Comparison of ENCODE assay signal across 9 cellular contexts in genomic region chr1:241990040-241990439, GRCh38. TPM values are rescaled to one million over a fixed set of nuclear protein-coding genes. Genes with fewer than 3 reads are reported as not detected.
DNase-seq lines count a peak whose midpoint lies in the region; ATAC-seq and TF ChIP-seq lines count a peak whose summit lies in the region.
"Had no signal": no experiment of that assay in that cellular context is flagged by ENCODE, and none has a peak within 500 bp of the region (broad histone marks: within the 10 kb centered on the region; RNA-seq: fewer than 3 reads in every experiment).

No MANE protein-coding gene starts in this region.

- H3K27me3 Mint-ChIP-seq in HFFc6 (ENCODE audit: insufficient read depth) = peaks cover 20% of the 10 kb centered on the region
- H3K27me3 Mint-ChIP-seq in activated T-helper 17 cell treated with anti-CD3 and anti-CD28 coated beads, Interleukin-2, amount 50 U/mL, for 72 hours = peaks cover 7% of the 10 kb centered on the region

- H3K27ac Mint-ChIP-seq in HFFc6 = no peak overlapping the region
- no peak overlapping the region for H3K27ac Mint-ChIP-seq in activated T-helper 17 cell treated with anti-CD3 and anti-CD28 coated beads, Interleukin-2, amount 50 U/mL, for 72 hours

- DNase-seq in HFFc6 = peak; percentile 96
- peak in 38 of 56 donors; percentile 1 to 80 (median 23) for DNase-seq in amygdala (lab: John Stamatoyannopoulos, UW)
- peak; percentile 7 for DNase-seq in iPS DF 19.7 (ENCODE audit: low read depth, low spot score)
- DNase-seq in thoracic aorta (ENCODE audit: low spot score) = peak; percentile 8
- no peak for DNase-seq in GM13977 (ENCODE audit: low spot score)

- H3K27ac ChIP-seq in thoracic aorta = no peak overlapping the region
- H3K27ac ChIP-seq: epithelial cell of prostate had no signal

- peaks cover 36% of the 10 kb centered on the region for H3K4me1 Mint-ChIP-seq in HFFc6 (ENCODE audit: low read depth)
- H3K4me1 Mint-ChIP-seq in activated T-helper 17 cell treated with anti-CD3 and anti-CD28 coated beads, Interleukin-2, amount 50 U/mL, for 72 hours = no peaks in the 10 kb centered on the region

- no peak for ATAC-seq in thoracic aorta (ENCODE audit: insufficient number of reproducible peaks, low FRiP score, low read depth)
- ATAC-seq in HG02571 (IDR thresholded peaks at IDR 0.05; ENCODE audit: unreplicated experiment) = no peak
- ATAC-seq in activated T-helper 17 cell treated with anti-CD3 and anti-CD28 coated beads, Interleukin-2, amount 50 U/mL, for 72 hours (replicated peaks) = no peak
- no peak for ATAC-seq in GM19035 (IDR thresholded peaks at IDR 0.05; ENCODE audit: unreplicated experiment)

- no peaks in the 10 kb centered on the region for H3K9me3 ChIP-seq in thoracic aorta

- in situ Hi-C loops in GM13977 (cut with MboI; ENCODE audit: low pct_unique_long_range_greater_than_20kb, low sequenced_read_pairs, unreplicated experiment) = loop anchor here (25.0 kb wide), 1 partner anchor 453 kb away; the partner anchor contains the start of gene KMO

- no peaks in the 10 kb centered on the region for H3K4me1 ChIP-seq in thoracic aorta (ENCODE audit: control insufficient read depth in 1 of 2, low read depth in 2 of 2)

- TF ChIP-seq CTCF in HFFc6 (IDR thresholded peaks at IDR 0.05) (no peak), thoracic aorta (IDR thresholded peaks at IDR 0.05) (no peak), GM13977 (IDR thresholded peaks at IDR 0.05; ENCODE audit: extremely low read depth, insufficient read depth, missing control alignments) (no peak)

- no peak overlapping the region for H3K4me3 ChIP-seq in thoracic aorta

- no peaks in the 10 kb centered on the region for H3K9me3 Mint-ChIP-seq in HFFc6
- no peaks in the 10 kb centered on the region for H3K9me3 Mint-ChIP-seq in activated T-helper 17 cell treated with anti-CD3 and anti-CD28 coated beads, Interleukin-2, amount 50 U/mL, for 72 hours

- H3K36me3 Mint-ChIP-seq in HFFc6 (ENCODE audit: low read depth) = no peaks in the 10 kb centered on the region
- H3K36me3 Mint-ChIP-seq in activated T-helper 17 cell treated with anti-CD3 and anti-CD28 coated beads, Interleukin-2, amount 50 U/mL, for 72 hours (ENCODE audit: low read depth) = no peaks in the 10 kb centered on the region

- no peak overlapping the region for H3K4me3 Mint-ChIP-seq in HFFc6
- H3K4me3 Mint-ChIP-seq in activated T-helper 17 cell treated with anti-CD3 and anti-CD28 coated beads, Interleukin-2, amount 50 U/mL, for 72 hours = no peak overlapping the region

- H3K36me3 ChIP-seq in thoracic aorta = no peaks in the 10 kb centered on the region

- no peaks in the 10 kb centered on the region for H3K27me3 ChIP-seq in thoracic aorta (replicated peaks; ENCODE audit: insufficient read depth)

RNA-seq across cellular contexts. Expression of gene MAP1LC3C, which starts 8.9 kb away (rescaled TPM):
- total RNA-seq in HFFc6 (2021; fragmentation: NEBNext Ultra II Directional; extraction: Animal tissue kit (Norgen Biotek cat#: 25700)) = not detected
- 1 to 10 TPM in 1 of 2 donors, not detected in 1; 2.3 TPM for total RNA-seq in thoracic aorta
- not detected for total RNA-seq in activated T-helper 17 cell treated with anti-CD3 and anti-CD28 coated beads, Interleukin-2, amount 50 U/mL, for 72 hours

RNA-seq across cellular contexts. Expression of gene BECN2, which starts 32.5 kb away (rescaled TPM):
- not detected for total RNA-seq in HFFc6 (2021; fragmentation: NEBNext Ultra II Directional; extraction: Animal tissue kit (Norgen Biotek cat#: 25700))
- not detected for total RNA-seq in thoracic aorta
- total RNA-seq in activated T-helper 17 cell treated with anti-CD3 and anti-CD28 coated beads, Interleukin-2, amount 50 U/mL, for 72 hours = not detected
